ENCODE assay signal across 31 cellular contexts in the genomic region with DNA sequence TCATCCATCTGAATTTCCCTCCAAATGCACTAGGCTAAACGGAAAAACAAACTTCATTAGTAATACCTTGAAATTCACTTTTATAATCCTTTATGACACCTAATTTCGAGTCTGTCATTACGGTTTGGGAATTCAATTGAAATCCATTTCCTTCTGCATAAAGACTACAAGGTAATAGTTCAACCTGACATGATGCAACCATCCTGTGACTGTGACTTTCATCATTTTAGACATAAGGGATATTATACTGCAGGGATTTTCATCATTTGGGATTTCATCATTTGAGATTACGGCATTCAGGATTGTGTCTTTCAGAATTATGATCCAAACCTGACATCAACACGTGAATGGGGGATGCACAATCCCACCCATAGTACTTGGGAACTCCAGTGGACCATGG.
"Had no signal": no experiment of that assay in that cellular context is flagged by ENCODE, and none has a peak within 500 bp of the region (broad histone marks: within the 10 kb centered on the region; RNA-seq: fewer than 3 reads in every experiment).

No MANE protein-coding gene starts in this region.

- H3K4me2 ChIP-seq: hepatocyte had no signal

- FAIRE-seq: colon had no signal

- DNase-seq: activated B cell treated with CpG ODN at 0.5 μM for 24 hours; activated CD4-positive, alpha-beta T cell treated with anti-CD3 and anti-CD28 coated beads for 48 hours; activated CD4-positive, alpha-beta T cell treated with anti-CD3 and anti-CD28 coated beads, Interleukin-2, amount 50 U/mL, for 1 hour; activated CD4-positive, alpha-beta T cell treated with anti-CD3 and anti-CD28 coated beads, Interleukin-2, amount 50 U/mL, for 48 hours; activated CD8-positive, alpha-beta memory T cell treated with anti-CD3 and anti-CD28 coated beads for 24 hours; activated CD8-positive, alpha-beta T cell treated with anti-CD3 and anti-CD28 coated beads for 36 hours; activated effector memory CD4-positive, alpha-beta T cell treated with Interleukin-2 at 50 U/mL for 16 hours; activated naive CD4-positive, alpha-beta T cell treated with anti-CD3 and anti-CD28 coated beads for 36 hours; activated naive CD8-positive, alpha-beta T cell treated with anti-CD3 and anti-CD28 coated beads for 36 hours; activated naive CD8-positive, alpha-beta T cell treated with anti-CD3 and anti-CD28 coated beads, Interleukin-2, amount 50 U/mL, for 24 hours; activated T-cell treated with anti-CD3 and anti-CD28 coated beads, Interleukin-2, amount 50 U/mL, for 4 hours; brain microvascular endothelial cell; caudate nucleus; cortex of kidney; dermis blood vessel endothelial cell; effector CD4-positive, alpha-beta T cell; effector memory CD8-positive, alpha-beta T cell; erythroblast; foreskin melanocyte; heart right ventricle; T-helper 1 cell; T-helper 17 cell; T1000; WERI-Rb-1 had no signal

- H3K4me1 ChIP-seq: ascending aorta, gastroesophageal sphincter, heart right ventricle had no signal

- H2AFZ ChIP-seq: hepatocyte had no signal

- H3K27me3 ChIP-seq: ascending aorta, brain microvascular endothelial cell, gastroesophageal sphincter, heart right ventricle, hepatocyte had no signal

- H3K4me1 Mint-ChIP-seq: activated B cell treated with CpG ODN at 0.5 μM for 24 hours; activated naive CD4-positive, alpha-beta T cell treated with anti-CD3 and anti-CD28 coated beads, Interleukin-2, amount 50 U/mL, for 24 hours; activated naive CD8-positive, alpha-beta T cell treated with anti-CD3 and anti-CD28 coated beads for 36 hours; activated naive CD8-positive, alpha-beta T cell treated with anti-CD3 and anti-CD28 coated beads, Interleukin-2, amount 50 U/mL, for 24 hours; activated T-helper 17 cell treated with anti-CD3 and anti-CD28 coated beads, Interleukin-2, amount 50 U/mL, for 72 hours; T-helper 17 cell had no signal

- H3K4me3 ChIP-seq: ascending aorta, gastroesophageal sphincter, heart right ventricle, hepatocyte had no signal

- H3K27me3 Mint-ChIP-seq: activated B cell treated with CpG ODN at 0.5 μM for 24 hours; activated CD8-positive, alpha-beta T cell treated with anti-CD3 and anti-CD28 coated beads for 36 hours; activated naive CD4-positive, alpha-beta T cell treated with anti-CD3 and anti-CD28 coated beads, Interleukin-2, amount 50 U/mL, for 24 hours; activated naive CD8-positive, alpha-beta T cell treated with anti-CD3 and anti-CD28 coated beads for 36 hours; activated naive CD8-positive, alpha-beta T cell treated with anti-CD3 and anti-CD28 coated beads, Interleukin-2, amount 50 U/mL, for 24 hours; activated T-helper 17 cell treated with anti-CD3 and anti-CD28 coated beads, Interleukin-2, amount 50 U/mL, for 72 hours; effector memory CD8-positive, alpha-beta T cell; T-helper 17 cell had no signal

- H3K36me3 ChIP-seq: ascending aorta, brain microvascular endothelial cell, gastroesophageal sphincter, heart right ventricle, WERI-Rb-1 had no signal

- H3K9me3 ChIP-seq: ascending aorta, gastroesophageal sphincter had no signal

- H3K27ac Mint-ChIP-seq: activated B cell treated with CpG ODN at 0.5 μM for 24 hours; activated CD8-positive, alpha-beta T cell treated with anti-CD3 and anti-CD28 coated beads for 36 hours; activated naive CD4-positive, alpha-beta T cell treated with anti-CD3 and anti-CD28 coated beads for 36 hours; activated naive CD4-positive, alpha-beta T cell treated with anti-CD3 and anti-CD28 coated beads, Interleukin-2, amount 50 U/mL, for 24 hours; activated naive CD8-positive, alpha-beta T cell treated with anti-CD3 and anti-CD28 coated beads for 36 hours; activated naive CD8-positive, alpha-beta T cell treated with anti-CD3 and anti-CD28 coated beads, Interleukin-2, amount 50 U/mL, for 24 hours; activated T-helper 17 cell treated with anti-CD3 and anti-CD28 coated beads, Interleukin-2, amount 50 U/mL, for 72 hours; effector memory CD8-positive, alpha-beta T cell; T-helper 17 cell; T-helper 2 cell treated with Interferon-gamma antibody and Interleukin-4, amounts not matched to agents 5 μg/mL and 100 μg/mL, for 36 hours had no signal

- H3K4me3 Mint-ChIP-seq: activated B cell treated with CpG ODN at 0.5 μM for 24 hours; activated CD8-positive, alpha-beta T cell treated with anti-CD3 and anti-CD28 coated beads for 36 hours; activated naive CD4-positive, alpha-beta T cell treated with anti-CD3 and anti-CD28 coated beads for 36 hours; activated naive CD4-positive, alpha-beta T cell treated with anti-CD3 and anti-CD28 coated beads, Interleukin-2, amount 50 U/mL, for 24 hours; activated naive CD8-positive, alpha-beta T cell treated with anti-CD3 and anti-CD28 coated beads for 36 hours; activated naive CD8-positive, alpha-beta T cell treated with anti-CD3 and anti-CD28 coated beads, Interleukin-2, amount 50 U/mL, for 24 hours; activated T-cell treated with anti-CD3 and anti-CD28 coated beads, Interleukin-2, amount 50 U/mL, for 4 hours; activated T-helper 17 cell treated with anti-CD3 and anti-CD28 coated beads, Interleukin-2, amount 50 U/mL, for 72 hours; effector memory CD8-positive, alpha-beta T cell; T-helper 17 cell; T-helper 2 cell treated with Interferon-gamma antibody and Interleukin-4, amounts not matched to agents 5 μg/mL and 100 μg/mL, for 36 hours had no signal

- H3K27ac ChIP-seq: ascending aorta, brain microvascular endothelial cell, gastroesophageal sphincter, heart right ventricle, hepatocyte, WERI-Rb-1 had no signal

- H3K79me2 ChIP-seq: hepatocyte had no signal

- H3K9me3 Mint-ChIP-seq: activated naive CD4-positive, alpha-beta T cell treated with anti-CD3 and anti-CD28 coated beads for 36 hours; activated naive CD8-positive, alpha-beta T cell treated with anti-CD3 and anti-CD28 coated beads for 36 hours; activated T-cell treated with anti-CD3 and anti-CD28 coated beads, Interleukin-2, amount 50 U/mL, for 4 hours; activated T-helper 17 cell treated with anti-CD3 and anti-CD28 coated beads, Interleukin-2, amount 50 U/mL, for 72 hours; effector memory CD8-positive, alpha-beta T cell; T-helper 2 cell treated with Interferon-gamma antibody and Interleukin-4, amounts not matched to agents 5 μg/mL and 100 μg/mL, for 36 hours had no signal
